Comparison of ENCODE assay signal across 1 cellular context in the genomic region with DNA sequence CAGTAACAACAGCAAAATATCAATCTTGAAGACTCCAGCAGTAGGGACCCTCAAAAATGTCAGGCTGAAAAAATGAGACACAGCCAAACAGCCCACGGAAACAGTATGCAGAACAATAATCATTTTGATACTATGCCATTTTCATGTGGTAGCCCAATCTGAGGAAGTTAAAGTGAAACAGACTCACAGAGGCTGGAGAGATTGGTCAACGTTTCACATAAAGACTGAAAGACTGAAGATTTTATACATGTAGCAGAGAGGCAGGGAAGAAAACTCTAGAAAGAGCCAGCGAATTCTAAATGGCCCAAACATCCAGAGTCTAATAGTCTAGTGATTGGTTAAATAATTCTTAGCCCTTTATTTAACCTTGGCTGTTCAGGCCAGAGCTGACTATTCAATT.
A peak's percentile ranks its signal among the peaks of the same experiment; 100 is the strongest.
TF ChIP-seq lines count a peak whose summit lies in the region.

No MANE protein-coding gene starts in this region.

TF ChIP-seq in GM12878, 131 proteins besides CTCF, POLR2A, EP300 and RAD21 (continues in another document):
- no peak for TF ChIP-seq JUND (IDR thresholded peaks at IDR 0.05; ENCODE audit: low read depth, low read length)
- peak in 1 of 2 experiments; percentile 32; a peak in 2 of 4 replicates for TF ChIP-seq IKZF2 (IDR thresholded peaks at IDR 0.05)
- peak; percentile 70; the same call in 1 of the 2 replicates for TF ChIP-seq NFIC (IDR thresholded peaks at IDR 0.05; ENCODE audit: low read depth, low read length)
- no peak for TF ChIP-seq PML (IDR thresholded peaks at IDR 0.05; ENCODE audit: low read length)
- TF ChIP-seq SMAD5 (IDR thresholded peaks at IDR 0.05; ENCODE audit: low read depth) = no peak
- TF ChIP-seq BCL11A (IDR thresholded peaks at IDR 0.05; ENCODE audit: low read depth, low read length) = no peak
- no peak for TF ChIP-seq CHD4 (IDR thresholded peaks at IDR 0.05)
- TF ChIP-seq, protein P1, sequence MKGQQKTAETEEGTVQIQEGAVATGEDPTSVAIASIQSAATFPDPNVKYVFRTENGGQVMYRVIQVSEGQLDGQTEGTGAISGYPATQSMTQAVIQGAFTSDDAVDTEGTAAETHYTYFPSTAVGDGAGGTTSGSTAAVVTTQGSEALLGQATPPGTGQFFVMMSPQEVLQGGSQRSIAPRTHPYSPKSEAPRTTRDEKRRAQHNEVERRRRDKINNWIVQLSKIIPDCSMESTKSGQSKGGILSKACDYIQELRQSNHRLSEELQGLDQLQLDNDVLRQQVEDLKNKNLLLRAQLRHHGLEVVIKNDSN (IDR thresholded peaks at IDR 0.05; ENCODE audit: borderline replicate concordance, extremely low read length, insufficient read depth, low read depth, low read length) = no peak
- TF ChIP-seq, protein P2, sequence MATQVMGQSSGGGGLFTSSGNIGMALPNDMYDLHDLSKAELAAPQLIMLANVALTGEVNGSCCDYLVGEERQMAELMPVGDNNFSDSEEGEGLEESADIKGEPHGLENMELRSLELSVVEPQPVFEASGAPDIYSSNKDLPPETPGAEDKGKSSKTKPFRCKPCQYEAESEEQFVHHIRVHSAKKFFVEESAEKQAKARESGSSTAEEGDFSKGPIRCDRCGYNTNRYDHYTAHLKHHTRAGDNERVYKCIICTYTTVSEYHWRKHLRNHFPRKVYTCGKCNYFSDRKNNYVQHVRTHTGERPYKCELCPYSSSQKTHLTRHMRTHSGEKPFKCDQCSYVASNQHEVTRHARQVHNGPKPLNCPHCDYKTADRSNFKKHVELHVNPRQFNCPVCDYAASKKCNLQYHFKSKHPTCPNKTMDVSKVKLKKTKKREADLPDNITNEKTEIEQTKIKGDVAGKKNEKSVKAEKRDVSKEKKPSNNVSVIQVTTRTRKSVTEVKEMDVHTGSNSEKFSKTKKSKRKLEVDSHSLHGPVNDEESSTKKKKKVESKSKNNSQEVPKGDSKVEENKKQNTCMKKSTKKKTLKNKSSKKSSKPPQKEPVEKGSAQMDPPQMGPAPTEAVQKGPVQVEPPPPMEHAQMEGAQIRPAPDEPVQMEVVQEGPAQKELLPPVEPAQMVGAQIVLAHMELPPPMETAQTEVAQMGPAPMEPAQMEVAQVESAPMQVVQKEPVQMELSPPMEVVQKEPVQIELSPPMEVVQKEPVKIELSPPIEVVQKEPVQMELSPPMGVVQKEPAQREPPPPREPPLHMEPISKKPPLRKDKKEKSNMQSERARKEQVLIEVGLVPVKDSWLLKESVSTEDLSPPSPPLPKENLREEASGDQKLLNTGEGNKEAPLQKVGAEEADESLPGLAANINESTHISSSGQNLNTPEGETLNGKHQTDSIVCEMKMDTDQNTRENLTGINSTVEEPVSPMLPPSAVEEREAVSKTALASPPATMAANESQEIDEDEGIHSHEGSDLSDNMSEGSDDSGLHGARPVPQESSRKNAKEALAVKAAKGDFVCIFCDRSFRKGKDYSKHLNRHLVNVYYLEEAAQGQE (IDR thresholded peaks at IDR 0.05; ENCODE audit: low read depth, low read length) = no peak
- TF ChIP-seq, protein P3, sequence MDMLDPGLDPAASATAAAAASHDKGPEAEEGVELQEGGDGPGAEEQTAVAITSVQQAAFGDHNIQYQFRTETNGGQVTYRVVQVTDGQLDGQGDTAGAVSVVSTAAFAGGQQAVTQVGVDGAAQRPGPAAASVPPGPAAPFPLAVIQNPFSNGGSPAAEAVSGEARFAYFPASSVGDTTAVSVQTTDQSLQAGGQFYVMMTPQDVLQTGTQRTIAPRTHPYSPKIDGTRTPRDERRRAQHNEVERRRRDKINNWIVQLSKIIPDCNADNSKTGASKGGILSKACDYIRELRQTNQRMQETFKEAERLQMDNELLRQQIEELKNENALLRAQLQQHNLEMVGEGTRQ (IDR thresholded peaks at IDR 0.05; ENCODE audit: borderline replicate concordance, low read depth, low read length) = no peak
- TF ChIP-seq, protein P4, sequence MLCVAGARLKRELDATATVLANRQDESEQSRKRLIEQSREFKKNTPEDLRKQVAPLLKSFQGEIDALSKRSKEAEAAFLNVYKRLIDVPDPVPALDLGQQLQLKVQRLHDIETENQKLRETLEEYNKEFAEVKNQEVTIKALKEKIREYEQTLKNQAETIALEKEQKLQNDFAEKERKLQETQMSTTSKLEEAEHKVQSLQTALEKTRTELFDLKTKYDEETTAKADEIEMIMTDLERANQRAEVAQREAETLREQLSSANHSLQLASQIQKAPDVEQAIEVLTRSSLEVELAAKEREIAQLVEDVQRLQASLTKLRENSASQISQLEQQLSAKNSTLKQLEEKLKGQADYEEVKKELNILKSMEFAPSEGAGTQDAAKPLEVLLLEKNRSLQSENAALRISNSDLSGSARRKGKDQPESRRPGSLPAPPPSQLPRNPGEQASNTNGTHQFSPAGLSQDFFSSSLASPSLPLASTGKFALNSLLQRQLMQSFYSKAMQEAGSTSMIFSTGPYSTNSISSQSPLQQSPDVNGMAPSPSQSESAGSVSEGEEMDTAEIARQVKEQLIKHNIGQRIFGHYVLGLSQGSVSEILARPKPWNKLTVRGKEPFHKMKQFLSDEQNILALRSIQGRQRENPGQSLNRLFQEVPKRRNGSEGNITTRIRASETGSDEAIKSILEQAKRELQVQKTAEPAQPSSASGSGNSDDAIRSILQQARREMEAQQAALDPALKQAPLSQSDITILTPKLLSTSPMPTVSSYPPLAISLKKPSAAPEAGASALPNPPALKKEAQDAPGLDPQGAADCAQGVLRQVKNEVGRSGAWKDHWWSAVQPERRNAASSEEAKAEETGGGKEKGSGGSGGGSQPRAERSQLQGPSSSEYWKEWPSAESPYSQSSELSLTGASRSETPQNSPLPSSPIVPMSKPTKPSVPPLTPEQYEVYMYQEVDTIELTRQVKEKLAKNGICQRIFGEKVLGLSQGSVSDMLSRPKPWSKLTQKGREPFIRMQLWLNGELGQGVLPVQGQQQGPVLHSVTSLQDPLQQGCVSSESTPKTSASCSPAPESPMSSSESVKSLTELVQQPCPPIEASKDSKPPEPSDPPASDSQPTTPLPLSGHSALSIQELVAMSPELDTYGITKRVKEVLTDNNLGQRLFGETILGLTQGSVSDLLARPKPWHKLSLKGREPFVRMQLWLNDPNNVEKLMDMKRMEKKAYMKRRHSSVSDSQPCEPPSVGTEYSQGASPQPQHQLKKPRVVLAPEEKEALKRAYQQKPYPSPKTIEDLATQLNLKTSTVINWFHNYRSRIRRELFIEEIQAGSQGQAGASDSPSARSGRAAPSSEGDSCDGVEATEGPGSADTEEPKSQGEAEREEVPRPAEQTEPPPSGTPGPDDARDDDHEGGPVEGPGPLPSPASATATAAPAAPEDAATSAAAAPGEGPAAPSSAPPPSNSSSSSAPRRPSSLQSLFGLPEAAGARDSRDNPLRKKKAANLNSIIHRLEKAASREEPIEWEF (IDR thresholded peaks at IDR 0.05; ENCODE audit: insufficient replicate concordance, low read depth, low read length) = no peak
- TF ChIP-seq, protein P5, sequence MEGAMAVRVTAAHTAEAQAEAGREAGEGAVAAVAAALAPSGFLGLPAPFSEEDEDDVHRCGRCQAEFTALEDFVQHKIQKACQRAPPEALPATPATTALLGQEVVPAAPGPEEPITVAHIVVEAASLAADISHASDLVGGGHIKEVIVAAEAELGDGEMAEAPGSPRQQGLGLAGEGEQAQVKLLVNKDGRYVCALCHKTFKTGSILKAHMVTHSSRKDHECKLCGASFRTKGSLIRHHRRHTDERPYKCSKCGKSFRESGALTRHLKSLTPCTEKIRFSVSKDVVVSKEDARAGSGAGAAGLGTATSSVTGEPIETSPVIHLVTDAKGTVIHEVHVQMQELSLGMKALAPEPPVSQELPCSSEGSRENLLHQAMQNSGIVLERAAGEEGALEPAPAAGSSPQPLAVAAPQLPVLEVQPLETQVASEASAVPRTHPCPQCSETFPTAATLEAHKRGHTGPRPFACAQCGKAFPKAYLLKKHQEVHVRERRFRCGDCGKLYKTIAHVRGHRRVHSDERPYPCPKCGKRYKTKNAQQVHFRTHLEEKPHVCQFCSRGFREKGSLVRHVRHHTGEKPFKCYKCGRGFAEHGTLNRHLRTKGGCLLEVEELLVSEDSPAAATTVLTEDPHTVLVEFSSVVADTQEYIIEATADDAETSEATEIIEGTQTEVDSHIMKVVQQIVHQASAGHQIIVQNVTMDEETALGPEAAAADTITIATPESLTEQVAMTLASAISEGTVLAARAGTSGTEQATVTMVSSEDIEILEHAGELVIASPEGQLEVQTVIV (IDR thresholded peaks at IDR 0.05; ENCODE audit: borderline replicate concordance, partially characterized antibody) = no peak
- TF ChIP-seq HDAC2 (IDR thresholded peaks at IDR 0.05) = no peak
- TF ChIP-seq, protein P6, sequence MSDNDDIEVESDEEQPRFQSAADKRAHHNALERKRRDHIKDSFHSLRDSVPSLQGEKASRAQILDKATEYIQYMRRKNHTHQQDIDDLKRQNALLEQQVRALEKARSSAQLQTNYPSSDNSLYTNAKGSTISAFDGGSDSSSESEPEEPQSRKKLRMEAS (IDR thresholded peaks at IDR 0.05; ENCODE audit: low read depth, low read length) = no peak
- peak; percentile 87 for TF ChIP-seq JUNB (IDR thresholded peaks at IDR 0.05)
- TF ChIP-seq, protein P7, sequence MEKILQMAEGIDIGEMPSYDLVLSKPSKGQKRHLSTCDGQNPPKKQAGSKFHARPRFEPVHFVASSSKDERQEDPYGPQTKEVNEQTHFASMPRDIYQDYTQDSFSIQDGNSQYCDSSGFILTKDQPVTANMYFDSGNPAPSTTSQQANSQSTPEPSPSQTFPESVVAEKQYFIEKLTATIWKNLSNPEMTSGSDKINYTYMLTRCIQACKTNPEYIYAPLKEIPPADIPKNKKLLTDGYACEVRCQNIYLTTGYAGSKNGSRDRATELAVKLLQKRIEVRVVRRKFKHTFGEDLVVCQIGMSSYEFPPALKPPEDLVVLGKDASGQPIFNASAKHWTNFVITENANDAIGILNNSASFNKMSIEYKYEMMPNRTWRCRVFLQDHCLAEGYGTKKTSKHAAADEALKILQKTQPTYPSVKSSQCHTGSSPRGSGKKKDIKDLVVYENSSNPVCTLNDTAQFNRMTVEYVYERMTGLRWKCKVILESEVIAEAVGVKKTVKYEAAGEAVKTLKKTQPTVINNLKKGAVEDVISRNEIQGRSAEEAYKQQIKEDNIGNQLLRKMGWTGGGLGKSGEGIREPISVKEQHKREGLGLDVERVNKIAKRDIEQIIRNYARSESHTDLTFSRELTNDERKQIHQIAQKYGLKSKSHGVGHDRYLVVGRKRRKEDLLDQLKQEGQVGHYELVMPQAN (conservative IDR thresholded peaks at IDR 0.05) = no peak
- no peak for TF ChIP-seq STAT1 (conservative IDR thresholded peaks at IDR 0.05)
- TF ChIP-seq, protein P8, sequence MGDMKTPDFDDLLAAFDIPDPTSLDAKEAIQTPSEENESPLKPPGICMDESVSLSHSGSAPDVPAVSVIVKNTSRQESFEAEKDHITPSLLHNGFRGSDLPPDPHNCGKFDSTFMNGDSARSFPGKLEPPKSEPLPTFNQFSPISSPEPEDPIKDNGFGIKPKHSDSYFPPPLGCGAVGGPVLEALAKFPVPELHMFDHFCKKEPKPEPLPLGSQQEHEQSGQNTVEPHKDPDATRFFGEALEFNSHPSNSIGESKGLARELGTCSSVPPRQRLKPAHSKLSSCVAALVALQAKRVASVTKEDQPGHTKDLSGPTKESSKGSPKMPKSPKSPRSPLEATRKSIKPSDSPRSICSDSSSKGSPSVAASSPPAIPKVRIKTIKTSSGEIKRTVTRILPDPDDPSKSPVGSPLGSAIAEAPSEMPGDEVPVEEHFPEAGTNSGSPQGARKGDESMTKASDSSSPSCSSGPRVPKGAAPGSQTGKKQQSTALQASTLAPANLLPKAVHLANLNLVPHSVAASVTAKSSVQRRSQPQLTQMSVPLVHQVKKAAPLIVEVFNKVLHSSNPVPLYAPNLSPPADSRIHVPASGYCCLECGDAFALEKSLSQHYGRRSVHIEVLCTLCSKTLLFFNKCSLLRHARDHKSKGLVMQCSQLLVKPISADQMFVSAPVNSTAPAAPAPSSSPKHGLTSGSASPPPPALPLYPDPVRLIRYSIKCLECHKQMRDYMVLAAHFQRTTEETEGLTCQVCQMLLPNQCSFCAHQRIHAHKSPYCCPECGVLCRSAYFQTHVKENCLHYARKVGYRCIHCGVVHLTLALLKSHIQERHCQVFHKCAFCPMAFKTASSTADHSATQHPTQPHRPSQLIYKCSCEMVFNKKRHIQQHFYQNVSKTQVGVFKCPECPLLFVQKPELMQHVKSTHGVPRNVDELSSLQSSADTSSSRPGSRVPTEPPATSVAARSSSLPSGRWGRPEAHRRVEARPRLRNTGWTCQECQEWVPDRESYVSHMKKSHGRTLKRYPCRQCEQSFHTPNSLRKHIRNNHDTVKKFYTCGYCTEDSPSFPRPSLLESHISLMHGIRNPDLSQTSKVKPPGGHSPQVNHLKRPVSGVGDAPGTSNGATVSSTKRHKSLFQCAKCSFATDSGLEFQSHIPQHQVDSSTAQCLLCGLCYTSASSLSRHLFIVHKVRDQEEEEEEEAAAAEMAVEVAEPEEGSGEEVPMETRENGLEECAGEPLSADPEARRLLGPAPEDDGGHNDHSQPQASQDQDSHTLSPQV (IDR thresholded peaks at IDR 0.05) = no peak
- TF ChIP-seq ZNF207 (IDR thresholded peaks at IDR 0.05; ENCODE audit: borderline replicate concordance) = no peak
- no peak for TF ChIP-seq HDAC6 (IDR thresholded peaks at IDR 0.05; ENCODE audit: unreplicated experiment)
- no peak for TF ChIP-seq ZNF24 (IDR thresholded peaks at IDR 0.05)
- TF ChIP-seq RB1 (IDR thresholded peaks at IDR 0.05; ENCODE audit: borderline replicate concordance) = no peak
- TF ChIP-seq NR2F1 (conservative IDR thresholded peaks at IDR 0.05) = no peak
- TF ChIP-seq RUNX3 (IDR thresholded peaks at IDR 0.05; ENCODE audit: low read length) = peak; percentile 89
- TF ChIP-seq, protein P9, sequence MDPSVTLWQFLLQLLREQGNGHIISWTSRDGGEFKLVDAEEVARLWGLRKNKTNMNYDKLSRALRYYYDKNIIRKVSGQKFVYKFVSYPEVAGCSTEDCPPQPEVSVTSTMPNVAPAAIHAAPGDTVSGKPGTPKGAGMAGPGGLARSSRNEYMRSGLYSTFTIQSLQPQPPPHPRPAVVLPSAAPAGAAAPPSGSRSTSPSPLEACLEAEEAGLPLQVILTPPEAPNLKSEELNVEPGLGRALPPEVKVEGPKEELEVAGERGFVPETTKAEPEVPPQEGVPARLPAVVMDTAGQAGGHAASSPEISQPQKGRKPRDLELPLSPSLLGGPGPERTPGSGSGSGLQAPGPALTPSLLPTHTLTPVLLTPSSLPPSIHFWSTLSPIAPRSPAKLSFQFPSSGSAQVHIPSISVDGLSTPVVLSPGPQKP (IDR thresholded peaks at IDR 0.05; ENCODE audit: low read depth, low read length) = no peak
- TF ChIP-seq TCF7 (IDR thresholded peaks at IDR 0.05; ENCODE audit: borderline replicate concordance) = peak; percentile 88
- 0 out of 2 replicates have a peak, but pooled peaks have one; percentile 37 for TF ChIP-seq IKZF1 (conservative IDR thresholded peaks at IDR 0.05)
- TF ChIP-seq CHD1 (IDR thresholded peaks at IDR 0.05; ENCODE audit: low read depth, low read length) = no peak
- TF ChIP-seq STAT3 (IDR thresholded peaks at IDR 0.05; ENCODE audit: low read depth, low read length) = no peak
- TF ChIP-seq MEF2A (IDR thresholded peaks at IDR 0.05; ENCODE audit: insufficient read depth, low read depth, low read length) = no peak
- no peak for TF ChIP-seq YBX1 (IDR thresholded peaks at IDR 0.05)
- TF ChIP-seq ZNF274 (IDR thresholded peaks at IDR 0.05; ENCODE audit: insufficient read depth, insufficient read length) = no peak
- no peak for TF ChIP-seq SREBF2 (IDR thresholded peaks at IDR 0.05; ENCODE audit: low read length)
- TF ChIP-seq KAT2A (conservative IDR thresholded peaks at IDR 0.05; ENCODE audit: control insufficient read depth, low read depth, low read length) = no peak
- no peak for TF ChIP-seq NR2C2 (IDR thresholded peaks at IDR 0.05; ENCODE audit: borderline replicate concordance, control insufficient read depth, insufficient read length, low read depth)
- no peak for TF ChIP-seq SIN3A (IDR thresholded peaks at IDR 0.05; ENCODE audit: low read depth, low read length)
- no peak for TF ChIP-seq SMC3 (IDR thresholded peaks at IDR 0.05; ENCODE audit: borderline replicate concordance, low read length)
- TF ChIP-seq SREBF1 (IDR thresholded peaks at IDR 0.05; ENCODE audit: low read length) = no peak
